ENCODE assay signal across 31 cellular contexts in genomic region chr17:6086603-6087400, GRCh38. TPM values are rescaled to one million over a fixed set of nuclear protein-coding genes. Genes with fewer than 3 reads are reported as not detected.
"Had no signal": no experiment of that assay in that cellular context is flagged by ENCODE, and none has a peak within 500 bp of the region (broad histone marks: within the 10 kb centered on the region; RNA-seq: fewer than 3 reads in every experiment).

No MANE protein-coding gene starts in this region.

- H3K4me1 ChIP-seq: ascending aorta, esophagus squamous epithelium, gastroesophageal sphincter had no signal

- H3K9me3 ChIP-seq: ascending aorta, esophagus squamous epithelium, gastroesophageal sphincter had no signal

- H3K27me3 ChIP-seq: ascending aorta, brain microvascular endothelial cell, gastroesophageal sphincter had no signal

- H3K27ac Mint-ChIP-seq: activated CD4-positive, alpha-beta memory T cell treated with anti-CD3 and anti-CD28 coated beads for 36 hours; activated CD4-positive, alpha-beta T cell treated with anti-CD3 and anti-CD28 coated beads for 36 hours; activated CD4-positive, alpha-beta T cell treated with anti-CD3 and anti-CD28 coated beads, Interleukin-2, amount 10 ng/mL, durations not matched to agents 24 days and 14 days; activated CD8-positive, alpha-beta memory T cell treated with anti-CD3 and anti-CD28 coated beads, Interleukin-2, amount 10 ng/mL, durations not matched to agents 7 days and 5 days; activated CD8-positive, alpha-beta T cell treated with anti-CD3 and anti-CD28 coated beads, Interleukin-2, amount 10 ng/mL, durations not matched to agents 7 days and 5 days; activated naive CD4-positive, alpha-beta T cell treated with anti-CD3 and anti-CD28 coated beads, Interleukin-2, amount 10 ng/mL, durations not matched to agents 7 days and 5 days; activated naive CD4-positive, alpha-beta T cell treated with anti-CD3 and anti-CD28 coated beads, Interleukin-2, amount 50 U/mL, for 72 hours; activated naive CD8-positive, alpha-beta T cell treated with anti-CD3 and anti-CD28 coated beads, Interleukin-2, amount 10 ng/mL, durations not matched to agents 7 days and 5 days; activated T-helper 1 cell treated with anti-CD3 and anti-CD28 coated beads, Interleukin-12 subunit alpha, Interleukin-12 subunit beta, Interleukin-2, Interleukin-4 antibody, amounts not matched to agents 30 ng/mL and 10 ng/mL and 1 ng/mL, durations not matched to agents 14 hours and 24 hours and 36 hours; activated T-helper 2 cell treated with anti-CD3 and anti-CD28 coated beads, Interferon-gamma antibody, Interleukin-2, Interleukin-4, amounts not matched to agents 10 μg/mL and 5 μg/mL and 100 μg/mL, durations not matched to agents 14 hours and 24 hours and 36 hours; effector memory CD8-positive, alpha-beta T cell; T-helper 17 cell; T-helper 2 cell treated with Interferon-gamma antibody and Interleukin-4, amounts not matched to agents 5 μg/mL and 100 μg/mL, for 36 hours had no signal

- H3K27me3 Mint-ChIP-seq: activated CD4-positive, alpha-beta memory T cell treated with anti-CD3 and anti-CD28 coated beads for 36 hours; activated CD4-positive, alpha-beta T cell treated with anti-CD3 and anti-CD28 coated beads for 36 hours; activated CD4-positive, alpha-beta T cell treated with anti-CD3 and anti-CD28 coated beads, Interleukin-2, amount 10 ng/mL, durations not matched to agents 24 days and 14 days; activated CD8-positive, alpha-beta memory T cell treated with anti-CD3 and anti-CD28 coated beads, Interleukin-2, amount 10 ng/mL, durations not matched to agents 7 days and 5 days; activated naive CD4-positive, alpha-beta T cell treated with anti-CD3 and anti-CD28 coated beads, Interleukin-2, amount 10 ng/mL, durations not matched to agents 7 days and 5 days; activated naive CD8-positive, alpha-beta T cell treated with anti-CD3 and anti-CD28 coated beads, Interleukin-2, amount 10 ng/mL, durations not matched to agents 7 days and 5 days had no signal

- H3K9me3 Mint-ChIP-seq: activated CD4-positive, alpha-beta memory T cell treated with anti-CD3 and anti-CD28 coated beads for 36 hours; activated CD4-positive, alpha-beta T cell treated with anti-CD3 and anti-CD28 coated beads, Interleukin-2, amount 10 ng/mL, durations not matched to agents 24 days and 14 days; activated naive CD4-positive, alpha-beta T cell treated with anti-CD3 and anti-CD28 coated beads, Interleukin-2, amount 10 ng/mL, durations not matched to agents 7 days and 5 days; activated naive CD4-positive, alpha-beta T cell treated with anti-CD3 and anti-CD28 coated beads, Interleukin-2, amount 50 U/mL, for 72 hours; activated naive CD8-positive, alpha-beta T cell treated with anti-CD3 and anti-CD28 coated beads, Interleukin-2, amount 10 ng/mL, durations not matched to agents 7 days and 5 days; activated T-helper 1 cell treated with anti-CD3 and anti-CD28 coated beads, Interleukin-12 subunit alpha, Interleukin-12 subunit beta, Interleukin-2, Interleukin-4 antibody, amounts not matched to agents 30 ng/mL and 10 ng/mL and 1 ng/mL, durations not matched to agents 14 hours and 24 hours and 36 hours; activated T-helper 2 cell treated with anti-CD3 and anti-CD28 coated beads, Interferon-gamma antibody, Interleukin-2, Interleukin-4, amounts not matched to agents 10 μg/mL and 5 μg/mL and 100 μg/mL, durations not matched to agents 14 hours and 24 hours and 36 hours; central memory CD8-positive, alpha-beta T cell; effector memory CD8-positive, alpha-beta T cell; T-helper 2 cell treated with Interferon-gamma antibody and Interleukin-4, amounts not matched to agents 5 μg/mL and 100 μg/mL, for 36 hours had no signal

- DNase-seq: activated CD4-positive, alpha-beta memory T cell treated with anti-CD3 and anti-CD28 coated beads for 36 hours; activated CD4-positive, alpha-beta T cell treated with anti-CD3 and anti-CD28 coated beads for 36 hours; activated CD4-positive, alpha-beta T cell treated with anti-CD3 and anti-CD28 coated beads, Interleukin-2, amount 10 ng/mL, durations not matched to agents 24 days and 14 days; activated CD4-positive, CD25-positive, alpha-beta regulatory T cell; activated CD4-positive, CD25-positive, alpha-beta regulatory T cell treated with anti-CD3 and anti-CD28 coated beads, Interleukin-2, amount 50 U/mL, for 72 hours; activated CD8-positive, alpha-beta memory T cell treated with anti-CD3 and anti-CD28 coated beads, Interleukin-2, amount 10 ng/mL, durations not matched to agents 7 days and 5 days; activated CD8-positive, alpha-beta memory T cell treated with anti-CD3 and anti-CD28 coated beads, Interleukin-2, amount 50 U/mL, for 4 hours; activated CD8-positive, alpha-beta T cell treated with anti-CD3 and anti-CD28 coated beads, Interleukin-2, amount 10 ng/mL, durations not matched to agents 7 days and 5 days; activated effector memory CD4-positive, alpha-beta T cell treated with anti-CD3 and anti-CD28 coated beads, Interleukin-2, amount 50 U/mL, for 16 hours; activated naive CD4-positive, alpha-beta T cell treated with anti-CD3 and anti-CD28 coated beads, Interleukin-2, amount 10 ng/mL, durations not matched to agents 7 days and 5 days; activated naive CD8-positive, alpha-beta T cell treated with anti-CD3 and anti-CD28 coated beads, Interleukin-2, amount 10 ng/mL, durations not matched to agents 7 days and 5 days; activated T-cell treated with anti-CD3 and anti-CD28 coated beads, Interleukin-2, amount 50 U/mL, for 1 hour; activated T-cell treated with anti-CD3 and anti-CD28 coated beads, Interleukin-2, amount 50 U/mL, for 48 hours; brain microvascular endothelial cell; cortex of kidney; dermis blood vessel endothelial cell; effector CD4-positive, alpha-beta T cell; effector memory CD8-positive, alpha-beta T cell; esophagus squamous epithelium; foreskin melanocyte; T-helper 1 cell; T-helper 17 cell; T1000 had no signal

- H3K36me3 ChIP-seq: ascending aorta, brain microvascular endothelial cell, esophagus squamous epithelium, gastroesophageal sphincter had no signal

- H3K27ac ChIP-seq: ascending aorta, brain microvascular endothelial cell, epithelial cell of prostate, esophagus squamous epithelium, gastroesophageal sphincter had no signal

- H3K4me3 Mint-ChIP-seq: activated CD4-positive, alpha-beta memory T cell treated with anti-CD3 and anti-CD28 coated beads for 36 hours; activated CD4-positive, alpha-beta T cell treated with anti-CD3 and anti-CD28 coated beads for 36 hours; activated CD4-positive, alpha-beta T cell treated with anti-CD3 and anti-CD28 coated beads, Interleukin-2, amount 10 ng/mL, durations not matched to agents 24 days and 14 days; activated CD8-positive, alpha-beta memory T cell treated with anti-CD3 and anti-CD28 coated beads, Interleukin-2, amount 10 ng/mL, durations not matched to agents 7 days and 5 days; activated CD8-positive, alpha-beta T cell treated with anti-CD3 and anti-CD28 coated beads, Interleukin-2, amount 10 ng/mL, durations not matched to agents 7 days and 5 days; activated naive CD4-positive, alpha-beta T cell treated with anti-CD3 and anti-CD28 coated beads, Interleukin-2, amount 10 ng/mL, durations not matched to agents 7 days and 5 days; activated naive CD8-positive, alpha-beta T cell treated with anti-CD3 and anti-CD28 coated beads, Interleukin-2, amount 10 ng/mL, durations not matched to agents 7 days and 5 days; activated T-helper 1 cell treated with anti-CD3 and anti-CD28 coated beads, Interleukin-12 subunit alpha, Interleukin-12 subunit beta, Interleukin-2, Interleukin-4 antibody, amounts not matched to agents 30 ng/mL and 10 ng/mL and 1 ng/mL, durations not matched to agents 14 hours and 24 hours and 36 hours; central memory CD8-positive, alpha-beta T cell; effector memory CD8-positive, alpha-beta T cell; T-helper 2 cell treated with Interferon-gamma antibody and Interleukin-4, amounts not matched to agents 5 μg/mL and 100 μg/mL, for 36 hours had no signal

- H3K4me3 ChIP-seq: ascending aorta, esophagus squamous epithelium, gastroesophageal sphincter had no signal

- ATAC-seq: activated CD4-positive, alpha-beta T cell treated with anti-CD3 and anti-CD28 coated beads for 36 hours; activated CD8-positive, alpha-beta memory T cell treated with anti-CD3 and anti-CD28 coated beads, Interleukin-2, amount 10 ng/mL, durations not matched to agents 7 days and 5 days; activated CD8-positive, alpha-beta T cell treated with anti-CD3 and anti-CD28 coated beads, Interleukin-2, amount 10 ng/mL, durations not matched to agents 7 days and 5 days; activated naive CD4-positive, alpha-beta T cell treated with anti-CD3 and anti-CD28 coated beads, Interleukin-2, amount 50 U/mL, for 72 hours; effector memory CD8-positive, alpha-beta T cell; gastroesophageal sphincter; T-helper 17 cell had no signal

- H3K36me3 Mint-ChIP-seq: activated CD4-positive, alpha-beta memory T cell treated with anti-CD3 and anti-CD28 coated beads for 36 hours; activated CD8-positive, alpha-beta memory T cell treated with anti-CD3 and anti-CD28 coated beads, Interleukin-2, amount 10 ng/mL, durations not matched to agents 7 days and 5 days; activated naive CD4-positive, alpha-beta T cell treated with anti-CD3 and anti-CD28 coated beads, Interleukin-2, amount 10 ng/mL, durations not matched to agents 7 days and 5 days; activated naive CD4-positive, alpha-beta T cell treated with anti-CD3 and anti-CD28 coated beads, Interleukin-2, amount 50 U/mL, for 72 hours; activated naive CD8-positive, alpha-beta T cell treated with anti-CD3 and anti-CD28 coated beads, Interleukin-2, amount 10 ng/mL, durations not matched to agents 7 days and 5 days had no signal

- H3K4me1 Mint-ChIP-seq: activated CD4-positive, alpha-beta T cell treated with anti-CD3 and anti-CD28 coated beads for 36 hours; activated CD4-positive, alpha-beta T cell treated with anti-CD3 and anti-CD28 coated beads, Interleukin-2, amount 10 ng/mL, durations not matched to agents 24 days and 14 days; activated CD8-positive, alpha-beta memory T cell treated with anti-CD3 and anti-CD28 coated beads, Interleukin-2, amount 10 ng/mL, durations not matched to agents 7 days and 5 days; activated naive CD4-positive, alpha-beta T cell treated with anti-CD3 and anti-CD28 coated beads, Interleukin-2, amount 10 ng/mL, durations not matched to agents 7 days and 5 days; activated naive CD8-positive, alpha-beta T cell treated with anti-CD3 and anti-CD28 coated beads, Interleukin-2, amount 10 ng/mL, durations not matched to agents 7 days and 5 days; central memory CD8-positive, alpha-beta T cell; T-helper 17 cell had no signal

RNA-seq across cellular contexts. Expression of gene WSCD1, which starts 16.6 kb away (rescaled TPM):
- total RNA-seq: activated CD4-positive, alpha-beta T cell treated with anti-CD3 and anti-CD28 coated beads, Interleukin-2, amount 10 ng/mL, durations not matched to agents 24 days and 14 days; activated CD8-positive, alpha-beta T cell treated with anti-CD3 and anti-CD28 coated beads, Interleukin-2, amount 10 ng/mL, durations not matched to agents 7 days and 5 days; activated naive CD8-positive, alpha-beta T cell treated with anti-CD3 and anti-CD28 coated beads, Interleukin-2, amount 10 ng/mL, durations not matched to agents 7 days and 5 days had no signal
